15 cellular contexts compared by ENCODE assay signal in genomic region chr16:11142261-11142630, GRCh38.
A peak's percentile ranks its signal among the peaks of the same experiment; 100 is the strongest.
DNase-seq lines count a peak whose midpoint lies in the region; ATAC-seq and TF ChIP-seq lines count a peak whose summit lies in the region.
"Had no signal": no experiment of that assay in that cellular context is flagged by ENCODE, and none has a peak within 500 bp of the region (broad histone marks: within the 10 kb centered on the region; RNA-seq: fewer than 3 reads in every experiment).

No MANE protein-coding gene starts in this region.

- intact Hi-C loops in activated T-helper 2 cell treated with anti-CD3 and anti-CD28 coated beads, Interferon-gamma antibody, Interleukin-2, Interleukin-4, amounts not matched to agents 10 μg/mL and 5 μg/mL and 100 μg/mL, durations not matched to agents 14 hours and 24 hours and 36 hours (cut with micrococcal nuclease), result no loop called here
- intact Hi-C loops in posterior cingulate gyrus (cut with DNase I), result no loop called here

- H3K36me3 Mint-ChIP-seq in activated naive CD8-positive, alpha-beta T cell treated with anti-CD3 and anti-CD28 coated beads, Interleukin-2, amount 10 ng/mL, durations not matched to agents 7 days and 5 days, result peaks cover 23% of the 10 kb centered on the region
- H3K36me3 Mint-ChIP-seq in activated naive CD8-positive, alpha-beta T cell treated with anti-CD3 and anti-CD28 coated beads, Interleukin-2, amount 50 U/mL, for 24 hours (ENCODE audit: low read depth), result peaks cover 9% of the 10 kb centered on the region
- H3K36me3 Mint-ChIP-seq in activated T-helper 2 cell treated with anti-CD3 and anti-CD28 coated beads, Interferon-gamma antibody, Interleukin-2, Interleukin-4, amounts not matched to agents 10 μg/mL and 5 μg/mL and 100 μg/mL, durations not matched to agents 14 hours and 24 hours and 36 hours (ENCODE audit: low read depth), result peaks cover 25% of the 10 kb centered on the region

- H3K27me3 ChIP-seq in right atrium auricular region, result no peaks in the 10 kb centered on the region
- H3K27me3 ChIP-seq: BLaER1 treated with 17β-estradiol and CSF1 and Interleukin-3, amounts not matched to agents 10 nM and 100 nM had no signal

- H3K9me3 Mint-ChIP-seq in activated naive CD8-positive, alpha-beta T cell treated with anti-CD3 and anti-CD28 coated beads, Interleukin-2, amount 10 ng/mL, durations not matched to agents 7 days and 5 days, result no peaks in the 10 kb centered on the region
- H3K9me3 Mint-ChIP-seq in activated naive CD8-positive, alpha-beta T cell treated with anti-CD3 and anti-CD28 coated beads, Interleukin-2, amount 50 U/mL, for 24 hours, result no peaks in the 10 kb centered on the region
- no peaks in the 10 kb centered on the region for H3K9me3 Mint-ChIP-seq in activated T-helper 2 cell treated with anti-CD3 and anti-CD28 coated beads, Interferon-gamma antibody, Interleukin-2, Interleukin-4, amounts not matched to agents 10 μg/mL and 5 μg/mL and 100 μg/mL, durations not matched to agents 14 hours and 24 hours and 36 hours
- H3K9me3 Mint-ChIP-seq: CD8-positive, alpha-beta T cell had no signal

- no peak overlapping the region for H3K4me3 Mint-ChIP-seq in activated naive CD8-positive, alpha-beta T cell treated with anti-CD3 and anti-CD28 coated beads, Interleukin-2, amount 10 ng/mL, durations not matched to agents 7 days and 5 days
- no peak overlapping the region for H3K4me3 Mint-ChIP-seq in activated naive CD8-positive, alpha-beta T cell treated with anti-CD3 and anti-CD28 coated beads, Interleukin-2, amount 50 U/mL, for 24 hours
- H3K4me3 Mint-ChIP-seq in activated T-helper 2 cell treated with anti-CD3 and anti-CD28 coated beads, Interferon-gamma antibody, Interleukin-2, Interleukin-4, amounts not matched to agents 10 μg/mL and 5 μg/mL and 100 μg/mL, durations not matched to agents 14 hours and 24 hours and 36 hours (ENCODE audit: low read depth), result no peak overlapping the region
- H3K4me3 Mint-ChIP-seq: CD8-positive, alpha-beta T cell had no signal

- H3K36me3 ChIP-seq in right atrium auricular region, result no peaks in the 10 kb centered on the region

- no peak for ATAC-seq in activated naive CD8-positive, alpha-beta T cell treated with anti-CD3 and anti-CD28 coated beads, Interleukin-2, amount 10 ng/mL, durations not matched to agents 7 days and 5 days (ENCODE audit: low read depth)
- no peak for ATAC-seq in activated naive CD8-positive, alpha-beta T cell treated with anti-CD3 and anti-CD28 coated beads, Interleukin-2, amount 50 U/mL, for 24 hours
- ATAC-seq: CD8-positive, alpha-beta T cell had no signal

- no peak for DNase-seq in activated naive CD8-positive, alpha-beta T cell treated with anti-CD3 and anti-CD28 coated beads, Interleukin-2, amount 10 ng/mL, durations not matched to agents 7 days and 5 days
- DNase-seq in activated naive CD8-positive, alpha-beta T cell treated with anti-CD3 and anti-CD28 coated beads, Interleukin-2, amount 50 U/mL, for 24 hours, result no peak
- no peak for DNase-seq in activated T-helper 2 cell treated with anti-CD3 and anti-CD28 coated beads, Interferon-gamma antibody, Interleukin-2, Interleukin-4, amounts not matched to agents 10 μg/mL and 5 μg/mL and 100 μg/mL, durations not matched to agents 14 hours and 24 hours and 36 hours (ENCODE audit: low spot score)
- DNase-seq in right atrium auricular region (ENCODE audit: low spot score) (no peak), posterior cingulate gyrus (no peak), NCI-H2107 (lab: John Stamatoyannopoulos, UW) (no peak), T-helper 2 cell (no peak)
- DNase-seq: Calu3; CD8-positive, alpha-beta T cell; KG1; NCI-H1417; NCI-H187; NCI-H345; NCI-H524 treated with DMSO at 0.1 percent for 48 hours had no signal

- peaks cover 67% of the 10 kb centered on the region for H3K4me1 Mint-ChIP-seq in activated naive CD8-positive, alpha-beta T cell treated with anti-CD3 and anti-CD28 coated beads, Interleukin-2, amount 10 ng/mL, durations not matched to agents 7 days and 5 days
- peaks cover 38% of the 10 kb centered on the region for H3K4me1 Mint-ChIP-seq in activated naive CD8-positive, alpha-beta T cell treated with anti-CD3 and anti-CD28 coated beads, Interleukin-2, amount 50 U/mL, for 24 hours
- H3K4me1 Mint-ChIP-seq in activated T-helper 2 cell treated with anti-CD3 and anti-CD28 coated beads, Interferon-gamma antibody, Interleukin-2, Interleukin-4, amounts not matched to agents 10 μg/mL and 5 μg/mL and 100 μg/mL, durations not matched to agents 14 hours and 24 hours and 36 hours (ENCODE audit: low read depth), result peaks cover 49% of the 10 kb centered on the region

- no peak overlapping the region for H3K4me3 ChIP-seq in right atrium auricular region
- H3K4me3 ChIP-seq: BLaER1 treated with 17β-estradiol and CSF1 and Interleukin-3, amounts not matched to agents 10 nM and 100 nM had no signal

- no peaks in the 10 kb centered on the region for H3K9me3 ChIP-seq in right atrium auricular region
- H3K9me3 ChIP-seq: BLaER1 treated with 17β-estradiol and CSF1 and Interleukin-3, amounts not matched to agents 10 nM and 100 nM had no signal

- no peaks in the 10 kb centered on the region for H3K27me3 Mint-ChIP-seq in activated naive CD8-positive, alpha-beta T cell treated with anti-CD3 and anti-CD28 coated beads, Interleukin-2, amount 10 ng/mL, durations not matched to agents 7 days and 5 days
- no peaks in the 10 kb centered on the region for H3K27me3 Mint-ChIP-seq in activated naive CD8-positive, alpha-beta T cell treated with anti-CD3 and anti-CD28 coated beads, Interleukin-2, amount 50 U/mL, for 24 hours
- H3K27me3 Mint-ChIP-seq in activated T-helper 2 cell treated with anti-CD3 and anti-CD28 coated beads, Interferon-gamma antibody, Interleukin-2, Interleukin-4, amounts not matched to agents 10 μg/mL and 5 μg/mL and 100 μg/mL, durations not matched to agents 14 hours and 24 hours and 36 hours (ENCODE audit: low read depth), result no peaks in the 10 kb centered on the region

- H3K27ac Mint-ChIP-seq in activated naive CD8-positive, alpha-beta T cell treated with anti-CD3 and anti-CD28 coated beads, Interleukin-2, amount 10 ng/mL, durations not matched to agents 7 days and 5 days, result peak overlapping the region; percentile 47
- no peak overlapping the region for H3K27ac Mint-ChIP-seq in activated naive CD8-positive, alpha-beta T cell treated with anti-CD3 and anti-CD28 coated beads, Interleukin-2, amount 50 U/mL, for 24 hours
- H3K27ac Mint-ChIP-seq in activated T-helper 2 cell treated with anti-CD3 and anti-CD28 coated beads, Interferon-gamma antibody, Interleukin-2, Interleukin-4, amounts not matched to agents 10 μg/mL and 5 μg/mL and 100 μg/mL, durations not matched to agents 14 hours and 24 hours and 36 hours, result peak overlapping the region; percentile 26
- H3K27ac Mint-ChIP-seq: CD8-positive, alpha-beta T cell had no signal

- POLR2A ChIA-PET in activated naive CD8-positive, alpha-beta T cell treated with anti-CD3 and anti-CD28 coated beads, Interleukin-2, amount 10 ng/mL, durations not matched to agents 7 days and 5 days (lab: Charles Lee), result interaction anchor here (1.4 to 1.9 kb wide), 3 partner anchors 10 to 113 kb away, joined by 5 to 7 read pairs (median 5); partner anchors contain the start of gene SOCS1

- H3K4me1 ChIP-seq in right atrium auricular region, result peaks cover 0 to 75% of the 10 kb centered on the region in 2 donors

- peak overlapping the region; percentile 6 to 40 for H3K27ac ChIP-seq in right atrium auricular region
- H3K27ac ChIP-seq: BLaER1 treated with 17β-estradiol and CSF1 and Interleukin-3, amounts not matched to agents 10 nM and 100 nM had no signal

- TF ChIP-seq CTCF in right atrium auricular region (IDR thresholded peaks at IDR 0.05), result no peak
